Comparison of ENCODE assay signal across 19 cellular contexts in the genomic region with DNA sequence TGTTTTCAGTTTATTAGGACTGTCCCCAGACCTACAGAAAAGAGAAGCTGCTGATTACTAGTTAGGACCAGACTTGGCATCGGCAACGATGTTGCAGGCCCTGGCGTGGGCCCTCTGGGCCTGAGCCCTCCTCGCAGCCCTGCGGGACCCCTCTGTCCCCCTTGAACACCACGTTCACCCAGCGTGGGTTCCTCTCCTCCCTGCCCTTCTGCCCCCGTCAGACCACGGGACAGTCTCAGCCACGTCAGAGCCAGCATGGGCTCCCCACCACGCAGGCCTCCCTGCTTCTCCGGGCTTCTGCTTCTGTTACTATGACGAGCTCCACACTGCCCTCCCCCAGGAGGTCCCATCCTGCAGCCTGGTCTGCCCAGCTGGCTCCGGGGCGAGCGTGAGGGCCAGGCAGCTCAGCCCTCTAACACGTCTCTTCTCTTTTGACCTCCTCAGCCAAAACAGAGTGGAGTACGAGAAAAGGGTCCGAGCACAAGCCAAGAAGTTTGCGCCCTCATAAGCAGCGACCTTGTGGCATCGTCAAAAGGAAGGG. TPM values are rescaled to one million over a fixed set of nuclear protein-coding genes. Genes with fewer than 3 reads are reported as not detected.
DNase-seq lines count a peak whose midpoint lies in the region; ATAC-seq, FAIRE-seq and TF ChIP-seq lines count a peak whose summit lies in the region.
"Had no signal": no experiment of that assay in that cellular context is flagged by ENCODE, and none has a peak within 500 bp of the region (broad histone marks: within the 10 kb centered on the region; RNA-seq: fewer than 3 reads in every experiment).

No MANE protein-coding gene starts in this region.

- TF ChIP-seq CTCF in breast epithelium (IDR thresholded peaks at IDR 0.05) (no peak), mammary epithelial cell (conservative IDR thresholded peaks at IDR 0.05 in 1 of 2, IDR thresholded peaks at IDR 0.05 in 1 of 2; ENCODE audit: extremely low read depth in 1 of 2, insufficient read depth in 1 of 2, low read depth in 1 of 2, low read length in 2 of 2) (no peak), K562 (IDR thresholded peaks at IDR 0.05 in 2 of 3, conservative IDR thresholded peaks at IDR 0.05 in 1 of 3; ENCODE audit: insufficient read depth in 2 of 3, low read depth in 1 of 3, low read length in 3 of 3) (no peak)

- BruUV-seq in mammary epithelial cell (replicated peaks; lab: Mats Ljungman, UMichigan) (no TSS peak), K562 (replicated peaks; lab: Mats Ljungman, UMichigan) (no TSS peak)

- H3K9me1 ChIP-seq in K562 (ENCODE audit: control insufficient read depth, insufficient read depth, low read length): no peaks in the 10 kb centered on the region

- no peak overlapping the region for H3K4me3 Mint-ChIP-seq in memory B cell
- H3K4me3 Mint-ChIP-seq: CD8-positive, alpha-beta T cell had no signal

- H3K9me3 ChIP-seq in breast epithelium (no peaks in the 10 kb centered on the region), mammary epithelial cell (replicated peaks; ENCODE audit: insufficient read depth, low read length) (no peaks in the 10 kb centered on the region), K562 (replicated peaks; ENCODE audit: control insufficient read depth, insufficient read depth, low read depth, low read length) (no peaks in the 10 kb centered on the region)

- H3K79me2 ChIP-seq in mammary epithelial cell (ENCODE audit: insufficient read depth, low read length): peaks cover 25% of the 10 kb centered on the region
- H3K79me2 ChIP-seq in K562 (ENCODE audit: control insufficient read depth, insufficient read depth, low read length): no peaks in the 10 kb centered on the region

- no peak for TF ChIP-seq RAD21 in K562 (CRISPR knock-in tag; conservative IDR thresholded peaks at IDR 0.05 in 1 of 2, IDR thresholded peaks at IDR 0.05 in 1 of 2)

- H3K4me2 ChIP-seq in mammary epithelial cell (ENCODE audit: insufficient read depth, low read depth, low read length) (no peak overlapping the region), K562 (ENCODE audit: insufficient read depth, low read length) (no peak overlapping the region)

- H3K36me3 Mint-ChIP-seq in memory B cell: peaks cover 12% of the 10 kb centered on the region

- TF ChIP-seq EP300 in K562 (IDR thresholded peaks at IDR 0.05; ENCODE audit: low read length): no peak

- H3K4me1 ChIP-seq in breast epithelium: peaks cover 7 to 10% of the 10 kb centered on the region in 2 donors
- H3K4me1 ChIP-seq in mammary epithelial cell (ENCODE audit: insufficient read depth, low read length): no peaks in the 10 kb centered on the region
- peaks cover 0 to 33% of the 10 kb centered on the region in 2 experiments; a peak in 2 of 5 replicates for H3K4me1 ChIP-seq in K562 (replicated peaks in 1 of 2; ENCODE audit: control insufficient read depth in 2 of 2, insufficient read depth in 2 of 2, low read length in 2 of 2)

- H3K27ac ChIP-seq in breast epithelium (peak overlapping the region; percentile 19 to 59), mammary epithelial cell (ENCODE audit: insufficient read depth, low read depth, low read length) (no peak overlapping the region), K562 (ENCODE audit: extremely low read depth, low read depth, low read length) (no peak overlapping the region)
- H3K27ac ChIP-seq: HL-60 had no signal

- H3K4me1 Mint-ChIP-seq in memory B cell: peaks cover 7% of the 10 kb centered on the region

- FAIRE-seq in K562 (lab: Jason Lieb, UNC): no peak
- FAIRE-seq: HTR-8/SVneo had no signal

- H3K27me3 Mint-ChIP-seq in memory B cell: no peaks in the 10 kb centered on the region

- WGBS in mammary epithelial cell (ENCODE audit: low coverage, missing lambda C conversion rate): 91% methylated on average over 11 of the region's 22 CpGs
- WGBS in K562 (ENCODE audit: insufficient coverage, low coverage, missing lambda C conversion rate): 89% methylated on average over 18 of the region's 22 CpGs

- CTCF ChIA-PET in mammary epithelial cell (lab: Charles Lee; ENCODE audit: low non-redundant PET): no interaction called here
- CTCF ChIA-PET in K562 (lab: Yijun Ruan, JAX; ENCODE audit: low intra/inter-chr PET ratio): no interaction called here

- in situ Hi-C loops in mammary epithelial cell (cut with MboI; ENCODE audit: low sequenced_read_pairs in 2 of 2) (no loop called here), K562 (cut with MboI) (no loop called here)

- POLR2A ChIA-PET in K562 (lab: Yijun Ruan, JAX): interaction anchor here (0.6 to 2.2 kb wide), 3 partner anchors 9 to 13 kb away, joined by 3 to 8 read pairs (median 4); no protein-coding TSS in a partner anchor

- peak overlapping the region; percentile 45 for H3K27ac Mint-ChIP-seq in memory B cell
- H3K27ac Mint-ChIP-seq: CD8-positive, alpha-beta T cell had no signal

- TF ChIP-seq POLR2A in breast epithelium (IDR thresholded peaks at IDR 0.05): no peak
- TF ChIP-seq POLR2A in K562 (conservative IDR thresholded peaks at IDR 0.05): no peak

- dilution Hi-C loops in mammary epithelial cell (cut with HindIII; ENCODE audit: low sequenced_read_pairs): no loop called here

- H4K20me1 ChIP-seq in mammary epithelial cell (ENCODE audit: insufficient read depth, low read length): no peaks in the 10 kb centered on the region
- no peaks in the 10 kb centered on the region for H4K20me1 ChIP-seq in K562 (replicated peaks; ENCODE audit: control insufficient read depth, insufficient read depth, low read length)

- no peak for DNase-seq in breast epithelium (ENCODE audit: low spot score in 2 of 2)
- no peak for DNase-seq in mammary epithelial cell
- DNase-seq in K562 (ENCODE audit: extremely low read depth in 1 of 4, low spot score in 3 of 4): no peak
- DNase-seq in memory B cell (ENCODE audit: low spot score in 2 of 2): no peak
- DNase-seq in kidney tubule cell (ENCODE audit: low spot score): no peak
- DNase-seq in NCI-H1417 treated with DMSO at 0.1 percent for 48 hours (lab: John Stamatoyannopoulos, UW): no peak
- DNase-seq in SHP77 (lab: John Stamatoyannopoulos, UW): no peak
- DNase-seq: 8988T; CD8-positive, alpha-beta T cell; HCEC 1CT; MV-4-11; NCI-H1417; NCI-H2029; NCI-H2171 treated with DMSO at 0.1 percent for 48 hours; NCI-H446 treated with DMSO at 0.1 percent for 48 hours; OCI-M1 had no signal

- intact Hi-C loops in breast epithelium (cut with DNase I; ENCODE audit: low total_unique reads) (no loop called here), mammary epithelial cell (cut with micrococcal nuclease) (no loop called here), K562 (cut with micrococcal nuclease) (no loop called here)

- H3K27me3 ChIP-seq in breast epithelium (no peaks in the 10 kb centered on the region), mammary epithelial cell (ENCODE audit: insufficient read depth, low read length) (no peaks in the 10 kb centered on the region), K562 (ENCODE audit: control insufficient read depth in 2 of 2, insufficient read depth in 2 of 2, low read length in 2 of 2) (no peaks in the 10 kb centered on the region)

- H3K9me3 Mint-ChIP-seq in memory B cell: no peaks in the 10 kb centered on the region
- H3K9me3 Mint-ChIP-seq: CD8-positive, alpha-beta T cell had no signal

- H3K9ac ChIP-seq in mammary epithelial cell (ENCODE audit: insufficient read depth, low read length) (no peak overlapping the region), K562 (ENCODE audit: insufficient read depth in 1 of 2, low read depth in 2 of 2, low read length in 2 of 2) (no peak overlapping the region)

- ATAC-seq in K562 (no peak), memory B cell (ENCODE audit: low read depth) (no peak), HG03175 (IDR thresholded peaks at IDR 0.05; ENCODE audit: unreplicated experiment) (no peak)
- ATAC-seq: CD8-positive, alpha-beta T cell had no signal

- H2AFZ ChIP-seq in mammary epithelial cell (ENCODE audit: low read depth, low read length) (no peak overlapping the region), K562 (ENCODE audit: low read depth, low read length) (no peak overlapping the region)

- H3K36me3 ChIP-seq in breast epithelium (peaks cover 14% of the 10 kb centered on the region), mammary epithelial cell (ENCODE audit: insufficient read depth, low read length) (peaks cover 3% of the 10 kb centered on the region), K562 (ENCODE audit: control insufficient read depth, insufficient read depth, low read length) (peaks cover 53% of the 10 kb centered on the region)

- H3K4me3 ChIP-seq in breast epithelium: no peak overlapping the region
- H3K4me3 ChIP-seq in mammary epithelial cell (replicated peaks in 1 of 3; ENCODE audit: insufficient read depth in 1 of 3, low read depth in 2 of 3, low read length in 3 of 3): no peak overlapping the region
- no peak overlapping the region for H3K4me3 ChIP-seq in K562

RNA-seq across cellular contexts. Expression of a gene that starts 9.1 kb away (rescaled TPM):
- total RNA-seq in breast epithelium (1 to 10 TPM; 2.7 to 8.2 (median 7.3) TPM), mammary epithelial cell (1 to 10 TPM; 1.0 to 1.3 TPM), K562 (2014; rRNA removed) (2.3 and 4.5 TPM in 2 replicates), K562 (2014; rRNA removed; fragmentation: Illumina TruSeq; extraction: Trizol) (0.06 and 0.18 TPM in 2 replicates), K562 (2015; rRNA removed; fragmentation: Illumina TruSeq; extraction: Trizol) (0.33 and 1.2 TPM in 2 replicates), K562 (2021) (3.3 and 3.4 TPM in 2 replicates)
- polyA plus RNA-seq in mammary epithelial cell (0.11 TPM), K562 (2011; rRNA removed) (0.81 and 1.8 TPM in 2 replicates), K562 (2014; fragmentation: Illumina TruSeq; extraction: Trizol) (0.34 and 1.1 TPM in 2 replicates), K562 (2014; fragmentation: Nextera tagmentation; extraction: Ambion mirVana) (under 1 TPM in 1 of 2 experiments, not detected in 1; 0.03 TPM), K562 (2014; rRNA removed) (1.5 and 4.5 TPM in 2 replicates)
- polyA minus RNA-seq in mammary epithelial cell: 0.78 TPM
- 10.8 and 42.1 TPM in 2 replicates for total RNA-seq in K562 (2011; cell fraction: chromatin; rRNA removed; ENCODE audit: low replicate concordance)
- 29.0 and 32.5 TPM in 2 replicates for total RNA-seq in K562 (2011; cell fraction: nucleolus; rRNA removed)
- 13.0 and 13.4 TPM in 2 replicates for total RNA-seq in K562 (2011; cell fraction: nucleoplasm; rRNA removed)
- polyA plus RNA-seq in K562 (2011; cell fraction: cytosol; rRNA removed): 0.55 and 1.9 TPM in 2 replicates
- polyA plus RNA-seq in K562 (2011; cell fraction: nucleus; rRNA removed): 15.2 and 24.6 TPM in 2 replicates
- 3.2 and 13.5 TPM in 2 replicates for polyA plus RNA-seq in K562 (2012)
- 0.33 and 1.1 TPM in 2 replicates for polyA minus RNA-seq in K562 (2011; rRNA and poly(A)+ RNA removed)
- polyA minus RNA-seq in K562 (2011; cell fraction: cytosol; rRNA and poly(A)+ RNA removed): 1.7 and 1.9 TPM in 2 replicates
- 8.8 and 11.0 TPM in 2 replicates for polyA minus RNA-seq in K562 (2011; cell fraction: nucleus; rRNA and poly(A)+ RNA removed)

RNA-seq across cellular contexts. Expression of a gene that starts 14.9 kb away (rescaled TPM):
- total RNA-seq in breast epithelium: 10 to 100 TPM; 52.5 to 67.8 (median 62.2) TPM
- total RNA-seq in mammary epithelial cell: 100 to 1,000 TPM in 1 of 2 donors, 10 to 100 TPM in 1; 42.7 to 157 TPM
- polyA plus RNA-seq in mammary epithelial cell: 91.3 TPM
- polyA minus RNA-seq in mammary epithelial cell: 104 TPM
- total RNA-seq in K562 (2011; cell fraction: chromatin; rRNA removed; ENCODE audit: low replicate concordance): 163 and 370 TPM in 2 replicates
- 214 and 227 TPM in 2 replicates for total RNA-seq in K562 (2011; cell fraction: nucleolus; rRNA removed)
- total RNA-seq in K562 (2011; cell fraction: nucleoplasm; rRNA removed): 128 and 149 TPM in 2 replicates
- 64.7 and 104 TPM in 2 replicates for total RNA-seq in K562 (2014; rRNA removed)
- 103 and 114 TPM in 2 replicates for total RNA-seq in K562 (2014; rRNA removed; fragmentation: Illumina TruSeq; extraction: Trizol)
- total RNA-seq in K562 (2015; rRNA removed; fragmentation: Illumina TruSeq; extraction: Trizol): 96.9 and 104 TPM in 2 replicates
- total RNA-seq in K562 (2021): 208 and 215 TPM in 2 replicates
- polyA plus RNA-seq in K562 (2011; rRNA removed): 132 and 145 TPM in 2 replicates
- 67.6 and 119 TPM in 2 replicates for polyA plus RNA-seq in K562 (2011; cell fraction: cytosol; rRNA removed)
- 140 and 142 TPM in 2 replicates for polyA plus RNA-seq in K562 (2011; cell fraction: nucleus; rRNA removed)
- polyA plus RNA-seq in K562 (2012): 143 and 153 TPM in 2 replicates
- 222 and 254 TPM in 2 replicates for polyA plus RNA-seq in K562 (2014; fragmentation: Illumina TruSeq; extraction: Trizol)
- polyA plus RNA-seq in K562 (2014; fragmentation: Nextera tagmentation; extraction: Ambion mirVana): 10 to 100 TPM; 36.6 to 45.1 TPM
- polyA plus RNA-seq in K562 (2014; rRNA removed): 171 and 184 TPM in 2 replicates
- polyA minus RNA-seq in K562 (2011; rRNA and poly(A)+ RNA removed): 118 and 130 TPM in 2 replicates
- polyA minus RNA-seq in K562 (2011; cell fraction: cytosol; rRNA and poly(A)+ RNA removed): 69.2 and 93.4 TPM in 2 replicates
- polyA minus RNA-seq in K562 (2011; cell fraction: nucleus; rRNA and poly(A)+ RNA removed): 62.3 and 72.8 TPM in 2 replicates

RNA-seq across cellular contexts. Expression of a gene that starts 27.3 kb away (rescaled TPM):
- total RNA-seq in breast epithelium: 10 to 100 TPM; 54.4 to 72.3 (median 59.6) TPM
- total RNA-seq in mammary epithelial cell: 10 to 100 TPM; 43.8 to 62.1 TPM
- 54.6 TPM for polyA plus RNA-seq in mammary epithelial cell
- 28.6 TPM for polyA minus RNA-seq in mammary epithelial cell
- 2.8 and 6.4 TPM in 2 replicates for total RNA-seq in K562 (2011; cell fraction: chromatin; rRNA removed; ENCODE audit: low replicate concordance)
- total RNA-seq in K562 (2011; cell fraction: nucleolus; rRNA removed): 8.8 and 12.3 TPM in 2 replicates
- total RNA-seq in K562 (2011; cell fraction: nucleoplasm; rRNA removed): 3.4 and 7.0 TPM in 2 replicates
- total RNA-seq in K562 (2014; rRNA removed): 74.8 and 100.0 TPM in 2 replicates
- total RNA-seq in K562 (2014; rRNA removed; fragmentation: Illumina TruSeq; extraction: Trizol): 6.7 TPM in 2 replicates
- total RNA-seq in K562 (2015; rRNA removed; fragmentation: Illumina TruSeq; extraction: Trizol): 29.6 and 31.9 TPM in 2 replicates
- 50.5 and 53.7 TPM in 2 replicates for total RNA-seq in K562 (2021)
- polyA plus RNA-seq in K562 (2011; rRNA removed): 15.8 and 16.5 TPM in 2 replicates
- 21.3 and 65.5 TPM in 2 replicates for polyA plus RNA-seq in K562 (2011; cell fraction: cytosol; rRNA removed)
- 12.1 and 18.1 TPM in 2 replicates for polyA plus RNA-seq in K562 (2011; cell fraction: nucleus; rRNA removed)
- 34.9 and 46.9 TPM in 2 replicates for polyA plus RNA-seq in K562 (2012)
- polyA plus RNA-seq in K562 (2014; fragmentation: Illumina TruSeq; extraction: Trizol): 10.3 and 22.1 TPM in 2 replicates
- 1 to 10 TPM; 1.5 to 2.4 TPM for polyA plus RNA-seq in K562 (2014; fragmentation: Nextera tagmentation; extraction: Ambion mirVana)
- 53.3 and 75.7 TPM in 2 replicates for polyA plus RNA-seq in K562 (2014; rRNA removed)
- 2.6 and 4.5 TPM in 2 replicates for polyA minus RNA-seq in K562 (2011; rRNA and poly(A)+ RNA removed)
- 17.2 and 24.6 TPM in 2 replicates for polyA minus RNA-seq in K562 (2011; cell fraction: cytosol; rRNA and poly(A)+ RNA removed)
- 7.1 and 7.8 TPM in 2 replicates for polyA minus RNA-seq in K562 (2011; cell fraction: nucleus; rRNA and poly(A)+ RNA removed)

RNA-seq across cellular contexts. Expression of a gene that starts 27.4 kb away (rescaled TPM):
- total RNA-seq in breast epithelium: 10 to 100 TPM; 50.5 to 89.3 (median 58.4) TPM
- total RNA-seq in mammary epithelial cell: 10 to 100 TPM; 33.3 to 34.8 TPM
- 37.2 TPM for polyA plus RNA-seq in mammary epithelial cell
- polyA minus RNA-seq in mammary epithelial cell: 16.2 TPM
- 42.1 and 68.9 TPM in 2 replicates for total RNA-seq in K562 (2011; cell fraction: chromatin; rRNA removed; ENCODE audit: low replicate concordance)
- total RNA-seq in K562 (2011; cell fraction: nucleolus; rRNA removed): 52.6 and 53.5 TPM in 2 replicates
- 51.0 and 57.1 TPM in 2 replicates for total RNA-seq in K562 (2011; cell fraction: nucleoplasm; rRNA removed)
- total RNA-seq in K562 (2014; rRNA removed): 22.3 and 24.0 TPM in 2 replicates
- 4.7 and 6.1 TPM in 2 replicates for total RNA-seq in K562 (2014; rRNA removed; fragmentation: Illumina TruSeq; extraction: Trizol)
- total RNA-seq in K562 (2015; rRNA removed; fragmentation: Illumina TruSeq; extraction: Trizol): 13.6 and 13.9 TPM in 2 replicates
- 19.9 and 22.2 TPM in 2 replicates for total RNA-seq in K562 (2021)
- polyA plus RNA-seq in K562 (2011; rRNA removed): 18.6 and 20.7 TPM in 2 replicates
- polyA plus RNA-seq in K562 (2011; cell fraction: cytosol; rRNA removed): 20.9 and 40.1 TPM in 2 replicates
- polyA plus RNA-seq in K562 (2011; cell fraction: nucleus; rRNA removed): 55.5 and 97.5 TPM in 2 replicates
- 18.3 and 26.9 TPM in 2 replicates for polyA plus RNA-seq in K562 (2012)
- polyA plus RNA-seq in K562 (2014; fragmentation: Illumina TruSeq; extraction: Trizol): 9.0 and 13.6 TPM in 2 replicates
- 1 to 10 TPM in 1 of 2 experiments, under 1 TPM in 1; 0.69 to 1.0 TPM for polyA plus RNA-seq in K562 (2014; fragmentation: Nextera tagmentation; extraction: Ambion mirVana)
- 31.5 and 33.3 TPM in 2 replicates for polyA plus RNA-seq in K562 (2014; rRNA removed)
- 1.6 and 5.7 TPM in 2 replicates for polyA minus RNA-seq in K562 (2011; rRNA and poly(A)+ RNA removed)
- polyA minus RNA-seq in K562 (2011; cell fraction: cytosol; rRNA and poly(A)+ RNA removed): 7.7 and 10.3 TPM in 2 replicates
- 11.7 and 13.1 TPM in 2 replicates for polyA minus RNA-seq in K562 (2011; cell fraction: nucleus; rRNA and poly(A)+ RNA removed)

Comparison
In these comparisons a context has a peak if more than half of its experiments do, and no peak if none do; other contexts are left out.
1. H3K27ac ChIP-seq: peak in breast epithelium (2 of 2); none in mammary epithelial cell (single experiment) and K562 (single experiment).